ENCODE assay signal across 19 cellular contexts in genomic region chr9:133732351-133733073, GRCh38. TPM values are rescaled to one million over a fixed set of nuclear protein-coding genes. Genes with fewer than 3 reads are reported as not detected.
A peak's percentile ranks its signal among the peaks of the same experiment; 100 is the strongest.
DNase-seq lines count a peak whose midpoint lies in the region; ATAC-seq and TF ChIP-seq lines count a peak whose summit lies in the region.
"Had no signal": no experiment of that assay in that cellular context is flagged by ENCODE, and none has a peak within 500 bp of the region (broad histone marks: within the 10 kb centered on the region; RNA-seq: fewer than 3 reads in every experiment).

No MANE protein-coding gene starts in this region.

- no peaks in the 10 kb centered on the region for H3K36me3 Mint-ChIP-seq in activated naive CD4-positive, alpha-beta T cell treated with anti-CD3 and anti-CD28 coated beads, Interleukin-2, amount 50 U/mL, for 24 hours
- H3K36me3 Mint-ChIP-seq: activated naive CD8-positive, alpha-beta T cell treated with anti-CD3 and anti-CD28 coated beads, Interleukin-2, amount 10 ng/mL, durations not matched to agents 7 days and 5 days; CD8-positive, alpha-beta memory T cell; naive B cell had no signal

- no peaks in the 10 kb centered on the region for H3K27me3 Mint-ChIP-seq in activated naive CD4-positive, alpha-beta T cell treated with anti-CD3 and anti-CD28 coated beads, Interleukin-2, amount 50 U/mL, for 24 hours
- H3K27me3 Mint-ChIP-seq: activated naive CD8-positive, alpha-beta T cell treated with anti-CD3 and anti-CD28 coated beads, Interleukin-2, amount 10 ng/mL, durations not matched to agents 7 days and 5 days had no signal

- ATAC-seq in upper lobe of right lung = no peak
- no peak for ATAC-seq in HG03457 (IDR thresholded peaks at IDR 0.05; ENCODE audit: unreplicated experiment)
- no peak for ATAC-seq in GM21737 (IDR thresholded peaks at IDR 0.05; ENCODE audit: unreplicated experiment)
- ATAC-seq: activated T-helper 17 cell treated with anti-CD3 and anti-CD28 coated beads, Interleukin-2, amount 50 U/mL, for 72 hours had no signal

- no peaks in the 10 kb centered on the region for H3K4me1 Mint-ChIP-seq in activated naive CD4-positive, alpha-beta T cell treated with anti-CD3 and anti-CD28 coated beads, Interleukin-2, amount 50 U/mL, for 24 hours
- H3K4me1 Mint-ChIP-seq: activated naive CD8-positive, alpha-beta T cell treated with anti-CD3 and anti-CD28 coated beads, Interleukin-2, amount 10 ng/mL, durations not matched to agents 7 days and 5 days; activated T-helper 17 cell treated with anti-CD3 and anti-CD28 coated beads, Interleukin-2, amount 50 U/mL, for 72 hours had no signal

- no peak overlapping the region for H3K27ac ChIP-seq in SJCRH30
- H3K27ac ChIP-seq in upper lobe of right lung = no peak overlapping the region
- H3K27ac ChIP-seq: SK-N-MC, suprapubic skin had no signal

- peaks cover 9% of the 10 kb centered on the region for H3K4me1 ChIP-seq in SJCRH30
- H3K4me1 ChIP-seq in upper lobe of right lung = peaks cover 4% of the 10 kb centered on the region

- no peak for DNase-seq in activated naive CD4-positive, alpha-beta T cell treated with Interleukin-2 at 50 U/mL for 16 hours
- DNase-seq in SJCRH30 (peak; percentile 9), mesenteric fat pad (ENCODE audit: low spot score) (peak; percentile 77), upper lobe of right lung (peak; percentile 58)
- DNase-seq: activated CD4-positive, CD25-positive, alpha-beta regulatory T cell; activated naive CD8-positive, alpha-beta T cell treated with anti-CD3 and anti-CD28 coated beads, Interleukin-2, amount 10 ng/mL, durations not matched to agents 7 days and 5 days; CD8-positive, alpha-beta memory T cell; naive B cell; occipital lobe; stimulated activated naive CD4-positive, alpha-beta T cell; T-helper 1 cell had no signal

- no peaks in the 10 kb centered on the region for H3K27me3 ChIP-seq in SJCRH30
- no peaks in the 10 kb centered on the region for H3K27me3 ChIP-seq in upper lobe of right lung
- H3K27me3 ChIP-seq: BE2C had no signal

- H3K36me3 ChIP-seq in SJCRH30 (no peaks in the 10 kb centered on the region), upper lobe of right lung (no peaks in the 10 kb centered on the region)
- H3K36me3 ChIP-seq: BE2C, suprapubic skin had no signal

- H3K9me3 ChIP-seq in SJCRH30 (replicated peaks) = no peaks in the 10 kb centered on the region
- no peaks in the 10 kb centered on the region for H3K9me3 ChIP-seq in upper lobe of right lung
- H3K9me3 ChIP-seq: BE2C, suprapubic skin had no signal

- H3K27ac Mint-ChIP-seq in activated naive CD4-positive, alpha-beta T cell treated with anti-CD3 and anti-CD28 coated beads, Interleukin-2, amount 50 U/mL, for 24 hours = peak overlapping the region; percentile 43
- H3K27ac Mint-ChIP-seq: activated naive CD8-positive, alpha-beta T cell treated with anti-CD3 and anti-CD28 coated beads, Interleukin-2, amount 10 ng/mL, durations not matched to agents 7 days and 5 days; activated T-helper 17 cell treated with anti-CD3 and anti-CD28 coated beads, Interleukin-2, amount 50 U/mL, for 72 hours; CD8-positive, alpha-beta memory T cell had no signal

- TF ChIP-seq CTCF in upper lobe of right lung (IDR thresholded peaks at IDR 0.05) = no peak

- no peak overlapping the region for H3K4me3 Mint-ChIP-seq in activated naive CD4-positive, alpha-beta T cell treated with anti-CD3 and anti-CD28 coated beads, Interleukin-2, amount 50 U/mL, for 24 hours
- H3K4me3 Mint-ChIP-seq: activated naive CD8-positive, alpha-beta T cell treated with anti-CD3 and anti-CD28 coated beads, Interleukin-2, amount 10 ng/mL, durations not matched to agents 7 days and 5 days; activated T-helper 17 cell treated with anti-CD3 and anti-CD28 coated beads, Interleukin-2, amount 50 U/mL, for 72 hours had no signal

- no peak overlapping the region for H3K4me3 ChIP-seq in SJCRH30
- no peak overlapping the region for H3K4me3 ChIP-seq in upper lobe of right lung
- H3K4me3 ChIP-seq: K562, SK-N-MC, suprapubic skin had no signal

- intact Hi-C loops in upper lobe of right lung (cut with DNase I) = no loop called here

- no peaks in the 10 kb centered on the region for H3K9me3 Mint-ChIP-seq in activated naive CD4-positive, alpha-beta T cell treated with anti-CD3 and anti-CD28 coated beads, Interleukin-2, amount 50 U/mL, for 24 hours
- H3K9me3 Mint-ChIP-seq: activated naive CD8-positive, alpha-beta T cell treated with anti-CD3 and anti-CD28 coated beads, Interleukin-2, amount 10 ng/mL, durations not matched to agents 7 days and 5 days; activated T-helper 17 cell treated with anti-CD3 and anti-CD28 coated beads, Interleukin-2, amount 50 U/mL, for 72 hours; CD8-positive, alpha-beta memory T cell; naive B cell had no signal

RNA-seq across cellular contexts. Expression of gene SARDH, which starts 5.6 kb away (rescaled TPM):
- 15.7 and 18.5 TPM in 2 replicates for total RNA-seq in SJCRH30 (2014; rRNA removed; shearing (Covaris generic))
- total RNA-seq in mesenteric fat pad (0.87 TPM), upper lobe of right lung (6.8 TPM)
- total RNA-seq: K562 had no signal
